9 cellular contexts compared by ENCODE assay signal in the genomic region with DNA sequence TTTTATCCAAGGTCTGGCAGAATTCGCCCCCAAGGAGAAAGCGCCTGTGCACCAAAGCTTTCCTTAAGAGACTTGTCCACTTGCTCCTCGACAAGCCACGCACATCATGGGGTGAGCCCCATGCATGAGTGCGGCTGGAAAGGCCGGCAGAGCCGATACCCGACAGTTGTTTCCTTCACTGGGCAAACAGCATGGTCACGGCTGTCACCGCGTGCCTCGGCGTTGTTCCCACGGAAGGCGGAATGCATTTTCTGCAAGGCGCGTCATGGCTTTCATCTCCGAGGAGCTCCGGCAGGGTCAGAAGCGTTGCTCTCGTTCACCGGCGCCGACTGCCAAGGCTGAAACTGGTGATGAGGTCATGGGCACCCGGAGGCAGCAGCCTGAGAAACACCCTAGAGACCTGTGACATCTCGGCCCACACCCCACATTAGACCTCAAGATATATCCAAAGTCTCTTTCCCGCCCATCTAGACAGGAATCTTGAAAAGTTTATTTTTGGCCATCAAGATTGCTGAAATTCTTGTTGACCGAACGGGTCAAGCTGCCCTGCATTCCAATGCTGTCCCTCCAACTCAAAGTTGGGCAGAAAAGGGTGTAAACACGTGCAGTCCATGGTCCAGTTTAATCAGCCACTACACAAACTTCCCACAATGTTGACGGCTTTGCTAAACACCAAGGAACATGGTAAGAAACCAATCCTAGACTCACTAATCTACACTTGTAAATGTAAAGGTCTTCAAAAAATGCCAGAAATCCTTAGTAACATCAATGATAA. TPM values are rescaled to one million over a fixed set of nuclear protein-coding genes. Genes with fewer than 3 reads are reported as not detected.
A peak's percentile ranks its signal among the peaks of the same experiment; 100 is the strongest.
DNase-seq lines count a peak whose midpoint lies in the region; ATAC-seq and TF ChIP-seq lines count a peak whose summit lies in the region.
"Had no signal": no experiment of that assay in that cellular context is flagged by ENCODE, and none has a peak within 500 bp of the region (broad histone marks: within the 10 kb centered on the region; RNA-seq: fewer than 3 reads in every experiment).

No MANE protein-coding gene starts in this region.

- H3K4me3 Mint-ChIP-seq in activated naive CD8-positive, alpha-beta T cell treated with anti-CD3 and anti-CD28 coated beads for 36 hours, result no peak overlapping the region

- peaks cover 14% of the 10 kb centered on the region for H3K4me1 Mint-ChIP-seq in activated naive CD8-positive, alpha-beta T cell treated with anti-CD3 and anti-CD28 coated beads for 36 hours

- WGBS in heart right ventricle, 2 donors, result 4 to 5% methylated on average over 31 of the region's 31 CpGs
- 6 to 7% (median 7%) methylated on average over 28 to 31 of the region's 31 CpGs for WGBS in ovary, 3 donors

- intact Hi-C loops in heart right ventricle (cut with DNase I) (loop anchor here in 7 of 10 donors (1.0 to 10.0 kb wide), 7 partner anchors 48 to 104 kb away; no protein-coding TSS in a partner anchor), ovary (cut with DNase I) (loop anchor here in 1 of 4 donors (5.0 kb wide), 2 partner anchors 49 to 89 kb away; no protein-coding TSS in a partner anchor)

- H3K9me3 ChIP-seq in heart right ventricle, result no peaks in the 10 kb centered on the region
- no peaks in the 10 kb centered on the region for H3K9me3 ChIP-seq in ovary

- no peak for TF ChIP-seq CTCF in C4-2B (conservative IDR thresholded peaks at IDR 0.05)
- TF ChIP-seq CTCF in heart right ventricle (IDR thresholded peaks at IDR 0.05), result no peak
- no peak for TF ChIP-seq CTCF in ovary (IDR thresholded peaks at IDR 0.05)

- H3K36me3 Mint-ChIP-seq in activated naive CD8-positive, alpha-beta T cell treated with anti-CD3 and anti-CD28 coated beads for 36 hours, result no peaks in the 10 kb centered on the region

- no peak for TF ChIP-seq POLR2A in ovary (IDR thresholded peaks at IDR 0.05)

- peak overlapping the region; percentile 99 for H3K27ac ChIP-seq in C4-2B
- H3K27ac ChIP-seq in heart right ventricle, result peak overlapping the region; percentile 92 to 99 (median 98)
- peak overlapping the region; percentile 90 to 92 for H3K27ac ChIP-seq in ovary

- peaks cover 83% of the 10 kb centered on the region for H3K27me3 Mint-ChIP-seq in activated naive CD8-positive, alpha-beta T cell treated with anti-CD3 and anti-CD28 coated beads for 36 hours

- H3K9me3 Mint-ChIP-seq in activated naive CD8-positive, alpha-beta T cell treated with anti-CD3 and anti-CD28 coated beads for 36 hours, result peaks cover 10% of the 10 kb centered on the region

- DNase-seq in HT1080 (ENCODE audit: low read depth), result peak; percentile 38
- DNase-seq in activated naive CD8-positive, alpha-beta T cell treated with anti-CD3 and anti-CD28 coated beads for 36 hours, result peak; percentile 12
- DNase-seq in heart right ventricle, result peak; percentile 70 to 80
- DNase-seq in ovary, result peak in 4 of 5 donors; percentile 65 to 79 (median 66)
- no peak for DNase-seq in NK-92 (lab: John Stamatoyannopoulos, UW; ENCODE audit: unreplicated experiment)

- peaks cover 4 to 67% (median 32%) of the 10 kb centered on the region in 9 donors for H3K4me1 ChIP-seq in heart right ventricle
- H3K4me1 ChIP-seq in ovary (ENCODE audit: insufficient read depth), result peaks cover 5% of the 10 kb centered on the region

- no peaks in the 10 kb centered on the region for H3K36me3 ChIP-seq in heart right ventricle
- no peaks in the 10 kb centered on the region for H3K36me3 ChIP-seq in ovary

- ATAC-seq in heart right ventricle (peak; percentile 27 to 71 (median 62)), HG02885 (IDR thresholded peaks at IDR 0.05; ENCODE audit: poor library complexity, unreplicated experiment) (no peak), HG03520 (IDR thresholded peaks at IDR 0.05; ENCODE audit: unreplicated experiment) (no peak)

- peaks cover 0 to 86% (median 0%) of the 10 kb centered on the region in 7 donors for H3K27me3 ChIP-seq in heart right ventricle
- H3K27me3 ChIP-seq in ovary, result no peaks in the 10 kb centered on the region

- no peak overlapping the region for H3K27ac Mint-ChIP-seq in activated naive CD8-positive, alpha-beta T cell treated with anti-CD3 and anti-CD28 coated beads for 36 hours

- H3K4me3 ChIP-seq in heart right ventricle, result peak overlapping the region; percentile 56 to 91 (median 76)
- H3K4me3 ChIP-seq in ovary, result peak overlapping the region; percentile 95

- no peak for TF ChIP-seq EP300 in ovary (IDR thresholded peaks at IDR 0.05)

RNA-seq across cellular contexts. Expression of a gene that starts 0.6 kb away (rescaled TPM):
- 19.1 and 21.9 TPM in 2 replicates for total RNA-seq in HT1080 (2014; rRNA removed; shearing (Covaris generic))
- 26.6 and 32.5 TPM in 2 replicates for polyA plus RNA-seq in HT1080 (2015; cell fraction: cytosol; rRNA removed)
- 63.3 and 63.8 TPM in 2 replicates for polyA plus RNA-seq in HT1080 (2015; cell fraction: nucleus; rRNA removed)
- not detected for total RNA-seq in activated naive CD8-positive, alpha-beta T cell treated with anti-CD3 and anti-CD28 coated beads for 36 hours
- 100 to 1,000 TPM in 8 of 10 donors, 10 to 100 TPM in 2; 89.0 to 166 (median 126) TPM for total RNA-seq in heart right ventricle
- 10 to 100 TPM; 22.8 to 32.8 TPM for polyA plus RNA-seq in heart right ventricle
- 100 to 1,000 TPM in 2 of 7 donors, 10 to 100 TPM in 5; 60.7 to 150 (median 81.0) TPM for total RNA-seq in ovary
- polyA plus RNA-seq in ovary, result 10 to 100 TPM; 25.3 to 67.9 TPM
- polyA plus RNA-seq: IgD-negative memory B cell had no signal

Comparison
In these comparisons a context has a peak if more than half of its experiments do, and no peak if none do; other contexts are left out.
1. ATAC-seq: peak in heart right ventricle (8 of 8); none in HG02885 (single experiment) and HG03520 (single experiment).
2. RNA of a gene that starts 0.6 kb away (total RNA-seq): 89.0 to 166 TPM in heart right ventricle, 60.7 to 150 TPM in ovary and 19.1 to 21.9 TPM in HT1080; not detected in activated naive CD8-positive, alpha-beta T cell treated with anti-CD3 and anti-CD28 coated beads for 36 hours; every median in the first group is over 10 times any median in the second.
3. Peak in every context shown above with its lines, with median percentiles within 50 percentile points of each other: H3K27ac ChIP-seq.